10 cellular contexts compared by ENCODE assay signal in the genomic region with DNA sequence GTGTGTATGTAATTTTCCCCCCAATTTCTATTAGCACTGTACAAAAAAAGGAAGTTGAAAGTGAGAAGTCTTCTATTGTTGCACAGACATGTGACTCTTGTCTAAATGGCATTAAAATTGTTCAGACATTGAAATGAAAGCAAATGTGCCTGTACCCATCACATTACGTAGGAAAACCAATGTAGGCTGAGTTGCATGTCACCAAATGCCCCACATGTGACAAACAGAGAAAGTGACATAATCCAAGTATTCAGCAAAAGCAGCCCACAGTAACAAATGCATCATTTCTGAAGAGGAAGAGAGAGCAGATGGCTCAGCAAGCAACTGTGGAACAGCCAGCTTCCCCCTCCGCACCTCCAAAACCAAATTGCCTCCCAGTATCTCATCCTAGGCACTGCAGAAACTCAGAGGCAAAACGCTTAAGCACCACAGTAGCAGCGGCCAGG.
DNase-seq lines count a peak whose midpoint lies in the region; ATAC-seq and TF ChIP-seq lines count a peak whose summit lies in the region.
"Had no signal": no experiment of that assay in that cellular context is flagged by ENCODE, and none has a peak within 500 bp of the region (broad histone marks: within the 10 kb centered on the region; RNA-seq: fewer than 3 reads in every experiment).

No MANE protein-coding gene starts in this region.

- no peaks in the 10 kb centered on the region for H3K9me3 ChIP-seq in thyroid gland
- H3K9me3 ChIP-seq: pancreas had no signal

- no peaks in the 10 kb centered on the region for H3K27me3 ChIP-seq in thyroid gland
- H3K27me3 ChIP-seq: pancreas had no signal

- TF ChIP-seq POLR2A in thyroid gland (IDR thresholded peaks at IDR 0.05) = no peak

- CTCF ChIA-PET in activated CD8-positive, alpha-beta memory T cell treated with anti-CD3 and anti-CD28 coated beads, Interleukin-2, amount 10 ng/mL, durations not matched to agents 7 days and 5 days (lab: Charles Lee) = no interaction called here
- CTCF ChIA-PET in MCF 10A (lab: Yijun Ruan, JAX) = no interaction called here

- H3K4me1 ChIP-seq in thyroid gland = no peaks in the 10 kb centered on the region
- H3K4me1 ChIP-seq: pancreas had no signal

- DNase-seq in activated CD8-positive, alpha-beta memory T cell treated with anti-CD3 and anti-CD28 coated beads, Interleukin-2, amount 10 ng/mL, durations not matched to agents 7 days and 5 days = no peak
- DNase-seq in activated CD8-positive, alpha-beta memory T cell treated with anti-CD3 and anti-CD28 coated beads, Interleukin-2, amount 50 U/mL, for 48 hours = no peak
- DNase-seq in RPMI8226 = peak; percentile 40
- no peak for DNase-seq in stimulated activated naive CD8-positive, alpha-beta T cell treated with anti-CD3 and anti-CD28 coated beads, Interleukin-15, Interleukin-2, amounts not matched to agents 100 U/mL and 50 U/mL, for 24 hours
- no peak for DNase-seq in NCI-H345 (lab: John Stamatoyannopoulos, UW)
- DNase-seq in thyroid gland = no peak
- no peak for DNase-seq in MCF 10A (ENCODE audit: unreplicated experiment)
- DNase-seq: activated CD4-positive, alpha-beta T cell treated with anti-CD3 and anti-CD28 coated beads, Interleukin-2, amount 10 ng/mL, durations not matched to agents 24 days and 14 days had no signal

- intact Hi-C loops in thyroid gland (cut with DNase I) = no loop called here
- intact Hi-C loops in MCF 10A (cut with micrococcal nuclease) = no loop called here

- H3K27ac Mint-ChIP-seq in activated CD8-positive, alpha-beta memory T cell treated with anti-CD3 and anti-CD28 coated beads, Interleukin-2, amount 10 ng/mL, durations not matched to agents 7 days and 5 days = no peak overlapping the region
- H3K27ac Mint-ChIP-seq in MCF 10A (ENCODE audit: low read depth, unreplicated experiment) = no peak overlapping the region
- H3K27ac Mint-ChIP-seq: activated CD4-positive, alpha-beta T cell treated with anti-CD3 and anti-CD28 coated beads, Interleukin-2, amount 10 ng/mL, durations not matched to agents 24 days and 14 days had no signal

- no TSS peak for BruUV-seq in MCF 10A (replicated peaks; lab: Mats Ljungman, UMichigan)

- H3K4me3 Mint-ChIP-seq in activated CD8-positive, alpha-beta memory T cell treated with anti-CD3 and anti-CD28 coated beads, Interleukin-2, amount 10 ng/mL, durations not matched to agents 7 days and 5 days = no peak overlapping the region
- no peak overlapping the region for H3K4me3 Mint-ChIP-seq in MCF 10A (ENCODE audit: unreplicated experiment)
- H3K4me3 Mint-ChIP-seq: activated CD4-positive, alpha-beta T cell treated with anti-CD3 and anti-CD28 coated beads, Interleukin-2, amount 10 ng/mL, durations not matched to agents 24 days and 14 days had no signal

- no peak overlapping the region for H3K27ac ChIP-seq in thyroid gland
- H3K27ac ChIP-seq: pancreas had no signal

- H3K36me3 ChIP-seq in thyroid gland = no peaks in the 10 kb centered on the region
- H3K36me3 ChIP-seq: pancreas had no signal

- peaks cover 1% of the 10 kb centered on the region for H3K36me3 Mint-ChIP-seq in activated CD8-positive, alpha-beta memory T cell treated with anti-CD3 and anti-CD28 coated beads, Interleukin-2, amount 10 ng/mL, durations not matched to agents 7 days and 5 days
- no peaks in the 10 kb centered on the region for H3K36me3 Mint-ChIP-seq in MCF 10A (ENCODE audit: insufficient read depth, unreplicated experiment)

- ATAC-seq in activated CD8-positive, alpha-beta memory T cell treated with anti-CD3 and anti-CD28 coated beads, Interleukin-2, amount 10 ng/mL, durations not matched to agents 7 days and 5 days = peak; percentile 20
- peak; percentile 94 for ATAC-seq in HG02938 (IDR thresholded peaks at IDR 0.05; ENCODE audit: unreplicated experiment)
- ATAC-seq in stimulated activated naive CD8-positive, alpha-beta T cell treated with anti-CD3 and anti-CD28 coated beads, Interleukin-15, Interleukin-2, amounts not matched to agents 100 U/mL and 50 U/mL, for 24 hours = peak; percentile 49

- peaks cover 5% of the 10 kb centered on the region for H3K4me1 Mint-ChIP-seq in activated CD8-positive, alpha-beta memory T cell treated with anti-CD3 and anti-CD28 coated beads, Interleukin-2, amount 10 ng/mL, durations not matched to agents 7 days and 5 days
- H3K4me1 Mint-ChIP-seq in MCF 10A (ENCODE audit: insufficient read depth, unreplicated experiment) = no peaks in the 10 kb centered on the region

- H3K9me3 Mint-ChIP-seq in activated CD8-positive, alpha-beta memory T cell treated with anti-CD3 and anti-CD28 coated beads, Interleukin-2, amount 10 ng/mL, durations not matched to agents 7 days and 5 days (ENCODE audit: low read depth) = no peaks in the 10 kb centered on the region
- H3K9me3 Mint-ChIP-seq in MCF 10A (ENCODE audit: unreplicated experiment) = no peaks in the 10 kb centered on the region
- H3K9me3 Mint-ChIP-seq: activated CD4-positive, alpha-beta T cell treated with anti-CD3 and anti-CD28 coated beads, Interleukin-2, amount 10 ng/mL, durations not matched to agents 24 days and 14 days had no signal

- POLR2A ChIA-PET in MCF 10A (lab: Yijun Ruan, JAX) = no interaction called here

- H3K4me3 ChIP-seq in thyroid gland (replicated peaks in 1 of 3) = no peak overlapping the region
- H3K4me3 ChIP-seq: pancreas had no signal

- 82 to 91% methylated on average over 4 of the region's 4 CpGs for WGBS in thyroid gland, 2 donors

- TF ChIP-seq CTCF in thyroid gland (IDR thresholded peaks at IDR 0.05) (no peak), MCF 10A (IDR thresholded peaks at IDR 0.05; ENCODE audit: unreplicated experiment) (no peak)

- peaks cover 18% of the 10 kb centered on the region for H3K27me3 Mint-ChIP-seq in activated CD8-positive, alpha-beta memory T cell treated with anti-CD3 and anti-CD28 coated beads, Interleukin-2, amount 10 ng/mL, durations not matched to agents 7 days and 5 days
- H3K27me3 Mint-ChIP-seq in MCF 10A (ENCODE audit: insufficient read depth, unreplicated experiment) = peaks cover 70% of the 10 kb centered on the region

Comparison
In these comparisons a context has a peak if more than half of its experiments do, and no peak if none do; other contexts are left out.
1. ATAC-seq: peak in every context shown above with its lines; median percentile 94 in HG02938; 49 in stimulated activated naive CD8-positive, alpha-beta T cell treated with anti-CD3 and anti-CD28 coated beads, Interleukin-15, Interleukin-2, amounts not matched to agents 100 U/mL and 50 U/mL, for 24 hours; 20 in activated CD8-positive, alpha-beta memory T cell treated with anti-CD3 and anti-CD28 coated beads, Interleukin-2, amount 10 ng/mL, durations not matched to agents 7 days and 5 days.